Comparison of ENCODE assay signal across 8 cellular contexts in the genomic region with DNA sequence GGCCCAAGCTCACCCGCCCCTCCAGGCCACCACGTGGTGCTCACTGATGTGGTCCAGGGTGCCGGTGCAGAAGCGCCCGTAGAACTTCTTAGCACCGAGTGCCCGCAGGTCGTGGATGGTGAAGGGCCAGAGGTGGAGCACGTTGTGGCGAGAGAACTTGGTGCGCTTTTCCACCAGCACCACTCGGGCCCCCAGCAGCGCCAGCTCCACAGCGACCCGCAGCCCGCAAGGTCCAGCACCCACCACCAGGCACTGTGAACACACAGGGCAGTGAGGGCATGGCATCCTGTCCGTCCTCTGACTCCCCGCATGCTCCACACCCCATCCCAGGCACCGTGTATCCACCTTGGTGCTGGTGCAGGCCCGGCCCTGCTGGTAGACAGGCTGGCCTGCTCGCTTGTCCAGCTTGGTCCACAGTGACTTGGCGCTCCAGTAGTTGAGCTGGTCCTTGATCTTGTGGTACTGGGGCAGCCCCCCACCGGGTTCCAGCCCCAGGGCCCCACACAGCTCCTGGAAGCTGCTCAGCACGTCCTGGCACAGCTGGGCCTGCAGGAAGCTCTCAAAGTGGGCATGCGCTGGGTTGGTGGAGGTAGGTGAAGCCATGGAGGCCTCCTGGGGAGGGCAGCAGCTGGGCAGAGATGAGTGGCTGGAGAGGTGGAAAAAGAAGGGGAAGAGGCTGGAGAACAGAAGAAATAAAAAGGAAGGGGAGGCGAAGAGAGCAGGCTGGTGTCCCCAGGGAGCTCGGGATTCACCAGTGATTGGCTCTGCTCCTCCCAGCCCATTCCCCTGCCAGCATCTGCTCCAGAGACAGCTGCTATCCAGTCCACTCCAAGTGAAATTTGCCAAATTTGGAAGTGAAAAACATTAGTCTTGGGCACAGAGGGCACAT. TPM values are rescaled to one million over a fixed set of nuclear protein-coding genes. Genes with fewer than 3 reads are reported as not detected.
A peak's percentile ranks its signal among the peaks of the same experiment; 100 is the strongest.
DNase-seq lines count a peak whose midpoint lies in the region; ATAC-seq and TF ChIP-seq lines count a peak whose summit lies in the region.

No MANE protein-coding gene starts in this region.

- BruUV-seq in A673 (replicated peaks; lab: Mats Ljungman, UMichigan), result no TSS peak

- TF ChIP-seq POLR2A in uterus (IDR thresholded peaks at IDR 0.05), result no peak

- TF ChIP-seq CTCF in A673 (conservative IDR thresholded peaks at IDR 0.05; ENCODE audit: low read depth, low read length) (no peak), uterus (IDR thresholded peaks at IDR 0.05) (no peak)

- H3K4me3 ChIP-seq in A673 (ENCODE audit: low read depth, low read length, poor library complexity, severe bottlenecking) (no peak overlapping the region), H7 (ENCODE audit: insufficient read depth, low read depth, low read length) (no peak overlapping the region), uterus (no peak overlapping the region)

- H3K27ac Mint-ChIP-seq in activated CD4-positive, alpha-beta memory T cell treated with anti-CD3 and anti-CD28 coated beads, Interleukin-2, amount 10 ng/mL, durations not matched to agents 7 days and 5 days, result peak overlapping the region; percentile 98
- peak overlapping the region; percentile 94 to 100 (median 96) for H3K27ac Mint-ChIP-seq in immature natural killer cell

- H3K36me3 Mint-ChIP-seq in activated CD4-positive, alpha-beta memory T cell treated with anti-CD3 and anti-CD28 coated beads, Interleukin-2, amount 10 ng/mL, durations not matched to agents 7 days and 5 days (ENCODE audit: low read depth), result peaks cover 46% of the 10 kb centered on the region
- H3K36me3 Mint-ChIP-seq in immature natural killer cell, result peaks cover 4 to 10% (median 4%) of the 10 kb centered on the region in 3 donors

- H3K4me1 ChIP-seq in A673 (ENCODE audit: insufficient read depth, low read length, poor library complexity, severe bottlenecking) (peaks cover 26% of the 10 kb centered on the region), uterus (no peaks in the 10 kb centered on the region)

- ATAC-seq in HG02840 (IDR thresholded peaks at IDR 0.05; ENCODE audit: low FRiP score, unreplicated experiment), result no peak

- peaks cover 81% of the 10 kb centered on the region for H3K4me1 Mint-ChIP-seq in activated CD4-positive, alpha-beta memory T cell treated with anti-CD3 and anti-CD28 coated beads, Interleukin-2, amount 10 ng/mL, durations not matched to agents 7 days and 5 days
- H3K4me1 Mint-ChIP-seq in immature natural killer cell, result peaks cover 61 to 70% of the 10 kb centered on the region in 2 donors

- POLR2A ChIA-PET in A673 (lab: Charles Lee; ENCODE audit: low non-redundant PET), result interaction anchor here (0.6 kb wide), 1 partner anchor 896 kb away, joined by 3 read pairs; no protein-coding TSS in a partner anchor
- POLR2A ChIA-PET in activated CD4-positive, alpha-beta memory T cell treated with anti-CD3 and anti-CD28 coated beads, Interleukin-2, amount 10 ng/mL, durations not matched to agents 7 days and 5 days (lab: Charles Lee), result interaction anchor here (0.9 to 13.3 kb wide), 13 partner anchors 10 to 359 kb away, joined by 3 to 243 read pairs (median 6); a partner anchor contains a TSS

- H3K9me3 Mint-ChIP-seq in activated CD4-positive, alpha-beta memory T cell treated with anti-CD3 and anti-CD28 coated beads, Interleukin-2, amount 10 ng/mL, durations not matched to agents 7 days and 5 days, result no peaks in the 10 kb centered on the region
- no peaks in the 10 kb centered on the region for H3K9me3 Mint-ChIP-seq in immature natural killer cell

- DNase-seq in A673 (ENCODE audit: low spot score), result peak; percentile 55
- DNase-seq in H7, result peak; percentile 59
- no peak for DNase-seq in activated CD4-positive, alpha-beta memory T cell treated with anti-CD3 and anti-CD28 coated beads, Interleukin-2, amount 10 ng/mL, durations not matched to agents 7 days and 5 days
- DNase-seq in immature natural killer cell, result no peak
- DNase-seq in uterus, result peak; percentile 49 to 51
- no peak for DNase-seq in superior temporal gyrus (ENCODE audit: extremely low spot score)
- DNase-seq in EL, result no peak

- no peaks in the 10 kb centered on the region for H3K27me3 Mint-ChIP-seq in activated CD4-positive, alpha-beta memory T cell treated with anti-CD3 and anti-CD28 coated beads, Interleukin-2, amount 10 ng/mL, durations not matched to agents 7 days and 5 days
- peaks cover 12 to 24% (median 16%) of the 10 kb centered on the region in 3 donors for H3K27me3 Mint-ChIP-seq in immature natural killer cell (ENCODE audit: low read depth in 3 of 3)

- no peaks in the 10 kb centered on the region for H3K27me3 ChIP-seq in A673 (replicated peaks; ENCODE audit: insufficient read depth, low read depth, low read length, poor library complexity)
- H3K27me3 ChIP-seq in H7 (ENCODE audit: control insufficient read depth, insufficient read depth, low read length), result no peaks in the 10 kb centered on the region
- H3K27me3 ChIP-seq in uterus, result no peaks in the 10 kb centered on the region

- H3K9me3 ChIP-seq in A673 (ENCODE audit: low read depth, low read length, poor library complexity, severe bottlenecking), result no peaks in the 10 kb centered on the region
- H3K9me3 ChIP-seq in uterus, result no peaks in the 10 kb centered on the region

- CTCF ChIA-PET in A673 (lab: Charles Lee), result no interaction called here
- CTCF ChIA-PET in activated CD4-positive, alpha-beta memory T cell treated with anti-CD3 and anti-CD28 coated beads, Interleukin-2, amount 10 ng/mL, durations not matched to agents 7 days and 5 days (lab: Charles Lee), result interaction anchor here (0.8 to 6.6 kb wide), 4 partner anchors 12 to 586 kb away, joined by 3 to 36 read pairs (median 12); a partner anchor contains a TSS

- intact Hi-C loops in A673 (cut with micrococcal nuclease; ENCODE audit: unreplicated experiment) (no loop called here), uterus (cut with DNase I; ENCODE audit: low total_unique reads) (loop anchor here (10.0 kb wide), 1 partner anchor 69 kb away; a partner anchor contains a TSS)

- H3K4me3 Mint-ChIP-seq in activated CD4-positive, alpha-beta memory T cell treated with anti-CD3 and anti-CD28 coated beads, Interleukin-2, amount 10 ng/mL, durations not matched to agents 7 days and 5 days, result peak overlapping the region; percentile 97
- H3K4me3 Mint-ChIP-seq in immature natural killer cell, result peak overlapping the region; percentile 96 to 99 (median 97)

- H3K36me3 ChIP-seq in A673 (ENCODE audit: insufficient read depth, low read length, poor library complexity, severe bottlenecking) (no peaks in the 10 kb centered on the region), H7 (replicated peaks; ENCODE audit: control insufficient read depth, insufficient read depth, low read length) (peaks cover 8% of the 10 kb centered on the region), uterus (no peaks in the 10 kb centered on the region)

- H3K27ac ChIP-seq in A673 (ENCODE audit: low read depth, low read length, poor library complexity, severe bottlenecking) (peak overlapping the region; percentile 37), uterus (peak overlapping the region; percentile 80 to 82)

RNA-seq across cellular contexts. Expression of a gene that starts 1.7 kb away (rescaled TPM):
- 4.8 and 8.1 TPM in 2 replicates for total RNA-seq in A673 (2021)
- 45.1 and 56.9 TPM in 2 replicates for total RNA-seq in H7 (2014; rRNA removed; shearing (Covaris generic))
- 100 to 1,000 TPM; 125 to 128 TPM for total RNA-seq in activated CD4-positive, alpha-beta memory T cell treated with anti-CD3 and anti-CD28 coated beads, Interleukin-2, amount 10 ng/mL, durations not matched to agents 7 days and 5 days
- 10 to 100 TPM in 1 of 3 donors, 1 to 10 TPM in 2; 7.5 to 13.4 (median 9.5) TPM for polyA plus RNA-seq in immature natural killer cell
- total RNA-seq in uterus, result 10 to 100 TPM; 27.2 to 46.1 (median 36.2) TPM

RNA-seq across cellular contexts. Expression of a gene that starts 13.3 kb away (rescaled TPM):
- 8.6 and 11.6 TPM in 2 replicates for total RNA-seq in A673 (2021)
- total RNA-seq in H7 (2014; rRNA removed; shearing (Covaris generic)), result 11.3 and 13.2 TPM in 2 replicates
- total RNA-seq in activated CD4-positive, alpha-beta memory T cell treated with anti-CD3 and anti-CD28 coated beads, Interleukin-2, amount 10 ng/mL, durations not matched to agents 7 days and 5 days, result 10 to 100 TPM; 15.9 to 16.9 TPM
- polyA plus RNA-seq in immature natural killer cell, result 10 to 100 TPM; 10.2 to 19.0 (median 13.2) TPM
- 10 to 100 TPM in 2 of 4 donors, 1 to 10 TPM in 2; 2.8 to 16.3 (median 8.5) TPM for total RNA-seq in uterus

RNA-seq across cellular contexts. Expression of a gene that starts 13.4 kb away (rescaled TPM):
- 1.8 and 2.6 TPM in 2 replicates for total RNA-seq in A673 (2021)
- 0.35 TPM in 1 of 2 replicates, not detected in the other for total RNA-seq in H7 (2014; rRNA removed; shearing (Covaris generic))
- not detected for total RNA-seq in activated CD4-positive, alpha-beta memory T cell treated with anti-CD3 and anti-CD28 coated beads, Interleukin-2, amount 10 ng/mL, durations not matched to agents 7 days and 5 days
- 1 to 10 TPM in 1 of 3 donors, under 1 TPM in 2; 0.15 to 1.0 (median 0.44) TPM for polyA plus RNA-seq in immature natural killer cell
- 10 to 100 TPM in 1 of 4 donors, 1 to 10 TPM in 2, under 1 TPM in 1; 0.59 to 18.0 (median 4.6) TPM for total RNA-seq in uterus

RNA-seq across cellular contexts. Expression of a gene that starts 29.2 kb away (rescaled TPM):
- total RNA-seq in A673 (2021), result 12.9 and 15.5 TPM in 2 replicates
- total RNA-seq in H7 (2014; rRNA removed; shearing (Covaris generic)), result 17.8 and 18.1 TPM in 2 replicates
- total RNA-seq in activated CD4-positive, alpha-beta memory T cell treated with anti-CD3 and anti-CD28 coated beads, Interleukin-2, amount 10 ng/mL, durations not matched to agents 7 days and 5 days, result 10 to 100 TPM; 16.5 to 17.5 TPM
- 1 to 10 TPM; 3.1 to 6.6 (median 4.1) TPM for polyA plus RNA-seq in immature natural killer cell
- total RNA-seq in uterus, result 10 to 100 TPM in 2 of 4 donors, 1 to 10 TPM in 2; 4.4 to 12.6 (median 9.0) TPM

Comparison
In these comparisons a context has a peak if more than half of its experiments do, and no peak if none do; other contexts are left out.
1. DNase-seq: peak in A673 (single experiment), H7 (single experiment) and uterus (2 of 2); none in activated CD4-positive, alpha-beta memory T cell treated with anti-CD3 and anti-CD28 coated beads, Interleukin-2, amount 10 ng/mL, durations not matched to agents 7 days and 5 days (single experiment), immature natural killer cell (0 of 3), superior temporal gyrus (single experiment) and EL (single experiment).